18 cellular contexts compared by ENCODE assay signal in genomic region chr9:123036886-123037540, GRCh38. TPM values are rescaled to one million over a fixed set of nuclear protein-coding genes. Genes with fewer than 3 reads are reported as not detected.
DNase-seq lines count a peak whose midpoint lies in the region; ATAC-seq and TF ChIP-seq lines count a peak whose summit lies in the region.
"Had no signal": no experiment of that assay in that cellular context is flagged by ENCODE, and none has a peak within 500 bp of the region (broad histone marks: within the 10 kb centered on the region; RNA-seq: fewer than 3 reads in every experiment).

No MANE protein-coding gene starts in this region.

- DNase-seq in HFFc6 (no peak), choroid plexus epithelial cell (ENCODE audit: low read depth) (peak; percentile 7), right cardiac atrium (no peak), smooth muscle cell (lab: John Stamatoyannopoulos, UW; ENCODE audit: unreplicated experiment) (no peak), NCI-H146 treated with DMSO at 0.1 percent for 48 hours (lab: John Stamatoyannopoulos, UW; ENCODE audit: unreplicated experiment) (no peak), H7 (no peak), OCI-M2 (lab: John Stamatoyannopoulos, UW; ENCODE audit: unreplicated experiment) (no peak)
- no peak for DNase-seq in activated naive CD4-positive, alpha-beta T cell treated with anti-CD3 and anti-CD28 coated beads, Interleukin-2, amount 50 U/mL, for 72 hours (ENCODE audit: low spot score in 2 of 2)
- DNase-seq: activated CD4-positive, alpha-beta memory T cell treated with anti-CD3 and anti-CD28 coated beads for 36 hours; amniotic stem cell; colonic mucosa; KG1; left lung; naive B cell; NCI-H1105; NCI-H69; PC-9; substantia nigra had no signal

- peaks cover 3% of the 10 kb centered on the region for H3K4me1 ChIP-seq in right cardiac atrium (ENCODE audit: control insufficient read depth, insufficient read depth, low read length)
- peaks cover 12% of the 10 kb centered on the region for H3K4me1 ChIP-seq in smooth muscle cell (ENCODE audit: low read depth)
- H3K4me1 ChIP-seq: colonic mucosa had no signal

- H3K4me3 ChIP-seq in choroid plexus epithelial cell (ENCODE audit: low read depth, low read length) = no peak overlapping the region
- H3K4me3 ChIP-seq in right cardiac atrium (ENCODE audit: low read length) = peak overlapping the region; percentile 11
- no peak overlapping the region for H3K4me3 ChIP-seq in smooth muscle cell
- no peak overlapping the region for H3K4me3 ChIP-seq in H7 (ENCODE audit: insufficient read depth, low read depth, low read length)
- H3K4me3 ChIP-seq: colonic mucosa, left lung, PC-9 had no signal

- H3K27ac ChIP-seq in right cardiac atrium (ENCODE audit: low read length) = peak overlapping the region; percentile 4
- H3K27ac ChIP-seq in smooth muscle cell (ENCODE audit: low read depth) = peak overlapping the region; percentile 58
- H3K27ac ChIP-seq: colonic mucosa, left lung, PC-9 had no signal

- H3K9me3 Mint-ChIP-seq in HFFc6 = no peaks in the 10 kb centered on the region
- no peaks in the 10 kb centered on the region for H3K9me3 Mint-ChIP-seq in activated naive CD4-positive, alpha-beta T cell treated with anti-CD3 and anti-CD28 coated beads, Interleukin-2, amount 50 U/mL, for 72 hours
- H3K9me3 Mint-ChIP-seq: activated CD4-positive, alpha-beta memory T cell treated with anti-CD3 and anti-CD28 coated beads for 36 hours had no signal

- no peaks in the 10 kb centered on the region for H3K27me3 ChIP-seq in right cardiac atrium (ENCODE audit: control insufficient read depth, insufficient read depth)
- H3K27me3 ChIP-seq in smooth muscle cell (ENCODE audit: low read depth) = no peaks in the 10 kb centered on the region
- H3K27me3 ChIP-seq in H7 (ENCODE audit: control insufficient read depth, insufficient read depth, low read length) = no peaks in the 10 kb centered on the region
- H3K27me3 ChIP-seq: colonic mucosa, left lung had no signal

- TF ChIP-seq CTCF in HFFc6 (IDR thresholded peaks at IDR 0.05) = no peak
- TF ChIP-seq CTCF in choroid plexus epithelial cell (conservative IDR thresholded peaks at IDR 0.05; ENCODE audit: low read depth, low read length) = no peak
- TF ChIP-seq CTCF in smooth muscle cell (IDR thresholded peaks at IDR 0.05; ENCODE audit: borderline replicate concordance, insufficient read depth, poor library complexity, severe bottlenecking) = no peak

- peaks cover 17% of the 10 kb centered on the region for H3K4me1 Mint-ChIP-seq in HFFc6 (ENCODE audit: low read depth)

- H2AFZ ChIP-seq in smooth muscle cell (ENCODE audit: low read depth) = no peak overlapping the region
- H2AFZ ChIP-seq: PC-9 had no signal

- H3K9ac ChIP-seq in smooth muscle cell (ENCODE audit: low read depth) = no peak overlapping the region

- H3K36me3 ChIP-seq in smooth muscle cell (ENCODE audit: low read depth) (no peaks in the 10 kb centered on the region), H7 (replicated peaks; ENCODE audit: control insufficient read depth, insufficient read depth, low read length) (0 out of 2 replicates have a peak, but pooled peaks cover 1% of the 10 kb centered on the region)
- H3K36me3 ChIP-seq: colonic mucosa had no signal

- no peak overlapping the region for H3K4me3 Mint-ChIP-seq in HFFc6
- H3K4me3 Mint-ChIP-seq: activated CD4-positive, alpha-beta memory T cell treated with anti-CD3 and anti-CD28 coated beads for 36 hours; naive B cell had no signal

- no peaks in the 10 kb centered on the region for H3F3A ChIP-seq in smooth muscle cell (ENCODE audit: low read depth)

- 36% methylated on average over 3 of the region's 3 CpGs for WGBS in right cardiac atrium
- 17% methylated on average over 3 of the region's 3 CpGs for WGBS in smooth muscle cell (ENCODE audit: low lambda C conversion rate)

- H3K9me3 ChIP-seq in right cardiac atrium (ENCODE audit: control insufficient read depth, low read length) = no peaks in the 10 kb centered on the region
- no peaks in the 10 kb centered on the region for H3K9me3 ChIP-seq in smooth muscle cell (replicated peaks; ENCODE audit: low read depth)
- H3K9me3 ChIP-seq: colonic mucosa, left lung had no signal

- intact Hi-C loops in right cardiac atrium (cut with DNase I) = no loop called here

- peaks cover 9% of the 10 kb centered on the region for H3K36me3 Mint-ChIP-seq in HFFc6 (ENCODE audit: low read depth)
- H3K36me3 Mint-ChIP-seq in activated naive CD4-positive, alpha-beta T cell treated with anti-CD3 and anti-CD28 coated beads, Interleukin-2, amount 50 U/mL, for 72 hours = peaks cover 1 to 11% of the 10 kb centered on the region in 2 donors

- H3K27ac Mint-ChIP-seq in HFFc6 = 0 out of 2 replicates have a peak overlapping the region, but pooled peaks have one; percentile 8
- no peak overlapping the region for H3K27ac Mint-ChIP-seq in activated naive CD4-positive, alpha-beta T cell treated with anti-CD3 and anti-CD28 coated beads, Interleukin-2, amount 50 U/mL, for 72 hours
- H3K27ac Mint-ChIP-seq: activated CD4-positive, alpha-beta memory T cell treated with anti-CD3 and anti-CD28 coated beads for 36 hours; naive B cell had no signal

- peak; percentile 47 to 48 for ATAC-seq in right cardiac atrium
- no peak for ATAC-seq in activated naive CD4-positive, alpha-beta T cell treated with anti-CD3 and anti-CD28 coated beads, Interleukin-2, amount 50 U/mL, for 72 hours
- ATAC-seq: left lung had no signal

- peak overlapping the region; percentile 59 for H3K4me2 ChIP-seq in smooth muscle cell
- H3K4me2 ChIP-seq: PC-9 had no signal

- no peaks in the 10 kb centered on the region for H3K79me2 ChIP-seq in smooth muscle cell (ENCODE audit: low read depth)

- H4K20me1 ChIP-seq in smooth muscle cell (ENCODE audit: low read depth) = peaks cover 4% of the 10 kb centered on the region

- H3K27me3 Mint-ChIP-seq in HFFc6 (ENCODE audit: insufficient read depth) = no peaks in the 10 kb centered on the region
- H3K27me3 Mint-ChIP-seq: activated CD4-positive, alpha-beta memory T cell treated with anti-CD3 and anti-CD28 coated beads for 36 hours; naive B cell had no signal

RNA-seq across cellular contexts. Expression of gene GPR21, which starts 3.5 kb away (rescaled TPM):
- under 1 TPM in 1 of 6 experiments, not detected in 5; 0.26 TPM for total RNA-seq in HFFc6 (2021; fragmentation: NEBNext Ultra II Directional; extraction: Animal tissue kit (Norgen Biotek cat#: 25700))
- total RNA-seq in right cardiac atrium (1 to 10 TPM in 2 of 4 donors, under 1 TPM in 1, not detected in 1; 0.82 to 1.1 (median 1.0) TPM), smooth muscle cell (1.4 and 2.0 TPM in 2 replicates)
- polyA plus RNA-seq in right cardiac atrium (0.36 TPM), smooth muscle cell (not detected in 2 replicates)
- total RNA-seq in H7 (2014; rRNA removed; shearing (Covaris generic)) = 0.48 TPM in 1 of 2 replicates, not detected in the other
- 1 to 10 TPM in 1 of 2 donors, under 1 TPM in 1; 0.23 to 1.7 TPM for total RNA-seq in activated naive CD4-positive, alpha-beta T cell treated with anti-CD3 and anti-CD28 coated beads, Interleukin-2, amount 50 U/mL, for 72 hours

Comparison
In these comparisons a context has a peak if more than half of its experiments do, and no peak if none do; other contexts are left out.
1. ATAC-seq: peak in right cardiac atrium (2 of 2); none in activated naive CD4-positive, alpha-beta T cell treated with anti-CD3 and anti-CD28 coated beads, Interleukin-2, amount 50 U/mL, for 72 hours (0 of 2).